ENCODE assay signal across 2 cellular contexts in genomic region chr1:37936760-37937159, GRCh38.
TF ChIP-seq lines count a peak whose summit lies in the region.

No MANE protein-coding gene starts in this region.

TF ChIP-seq in K562, 482 proteins besides CTCF, POLR2A, EP300 and RAD21:
- peak; percentile 21; the same call in 1 of the 2 replicates for TF ChIP-seq HDAC2 (IDR thresholded peaks at IDR 0.05)
- TF ChIP-seq RBM25 (IDR thresholded peaks at IDR 0.05; ENCODE audit: low read depth, low read length, severe bottlenecking): peak; percentile 72
- TF ChIP-seq SMARCA5 (IDR thresholded peaks at IDR 0.05): peak; percentile 64; the same call in 1 of the 2 replicates
- peak; percentile 73 to 81 for TF ChIP-seq KDM1A (IDR thresholded peaks at IDR 0.05)
- TF ChIP-seq RCOR1 (IDR thresholded peaks at IDR 0.05; ENCODE audit: borderline replicate concordance in 1 of 2, low read depth in 2 of 2, low read length in 2 of 2): 0 out of 4 replicates have a peak, but pooled peaks of 1 of the 2 experiments have one; percentile 5
- TF ChIP-seq BCOR (IDR thresholded peaks at IDR 0.05): peak; percentile 95
- TF ChIP-seq ADNP (tag; IDR thresholded peaks at IDR 0.05): peak; percentile 81

TF ChIP-seq in HepG2, 621 proteins besides CTCF, POLR2A, EP300 and RAD21:
- TF ChIP-seq ZMYM3 (CRISPR knock-in tag; IDR thresholded peaks at IDR 0.05) (peak; percentile 40; the same call in 1 of the 2 replicates), ZNF629 (CRISPR knock-in tag; conservative IDR thresholded peaks at IDR 0.05) (peak; percentile 82)
